In genomic region chr15:92656089-92656488, GRCh38 we compare ENCODE assay signal across 9 cellular contexts. TPM values are rescaled to one million over a fixed set of nuclear protein-coding genes. Genes with fewer than 3 reads are reported as not detected.
DNase-seq lines count a peak whose midpoint lies in the region; ATAC-seq, FAIRE-seq and TF ChIP-seq lines count a peak whose summit lies in the region.
"Had no signal": no experiment of that assay in that cellular context is flagged by ENCODE, and none has a peak within 500 bp of the region (broad histone marks: within the 10 kb centered on the region; RNA-seq: fewer than 3 reads in every experiment).

No MANE protein-coding gene starts in this region.

- H3K36me3 Mint-ChIP-seq in activated naive CD4-positive, alpha-beta T cell treated with anti-CD3 and anti-CD28 coated beads, Interleukin-2, amount 50 U/mL, for 24 hours: peaks cover 1% of the 10 kb centered on the region
- H3K36me3 Mint-ChIP-seq in activated naive CD4-positive, alpha-beta T cell treated with anti-CD3 and anti-CD28 coated beads, Interleukin-2, amount 50 U/mL, for 72 hours: peaks cover 0 to 11% of the 10 kb centered on the region in 2 donors
- peaks cover 2% of the 10 kb centered on the region for H3K36me3 Mint-ChIP-seq in activated naive CD8-positive, alpha-beta T cell treated with anti-CD3 and anti-CD28 coated beads, Interleukin-2, amount 10 ng/mL, durations not matched to agents 7 days and 5 days

- WGBS in tibial nerve, 2 donors: 79 to 80% methylated on average over 6 of the region's 6 CpGs

- TF ChIP-seq EP300 in tibial nerve (IDR thresholded peaks at IDR 0.05): no peak

- H3K27ac Mint-ChIP-seq in activated naive CD4-positive, alpha-beta T cell treated with anti-CD3 and anti-CD28 coated beads, Interleukin-2, amount 50 U/mL, for 24 hours: no peak overlapping the region
- H3K27ac Mint-ChIP-seq in activated naive CD4-positive, alpha-beta T cell treated with anti-CD3 and anti-CD28 coated beads, Interleukin-2, amount 50 U/mL, for 72 hours: peak overlapping the region in 1 of 2 donors; percentile 41
- H3K27ac Mint-ChIP-seq in activated naive CD8-positive, alpha-beta T cell treated with anti-CD3 and anti-CD28 coated beads, Interleukin-2, amount 10 ng/mL, durations not matched to agents 7 days and 5 days: no peak overlapping the region

- POLR2A ChIA-PET in activated naive CD8-positive, alpha-beta T cell treated with anti-CD3 and anti-CD28 coated beads, Interleukin-2, amount 10 ng/mL, durations not matched to agents 7 days and 5 days (lab: Charles Lee): no interaction called here

- no peak for TF ChIP-seq CTCF in tibial nerve (IDR thresholded peaks at IDR 0.05)

- ATAC-seq in activated naive CD4-positive, alpha-beta T cell treated with anti-CD3 and anti-CD28 coated beads, Interleukin-2, amount 50 U/mL, for 72 hours: no peak
- no peak for ATAC-seq in activated naive CD8-positive, alpha-beta T cell treated with anti-CD3 and anti-CD28 coated beads, Interleukin-2, amount 10 ng/mL, durations not matched to agents 7 days and 5 days (ENCODE audit: low read depth)
- no peak for ATAC-seq in left lobe of liver

- H3K4me1 Mint-ChIP-seq in activated naive CD4-positive, alpha-beta T cell treated with anti-CD3 and anti-CD28 coated beads, Interleukin-2, amount 50 U/mL, for 24 hours: peaks cover 18% of the 10 kb centered on the region
- H3K4me1 Mint-ChIP-seq in activated naive CD8-positive, alpha-beta T cell treated with anti-CD3 and anti-CD28 coated beads, Interleukin-2, amount 10 ng/mL, durations not matched to agents 7 days and 5 days: peaks cover 5% of the 10 kb centered on the region

- H3K9ac ChIP-seq in mucosa of rectum (ENCODE audit: low read depth in 1 of 2, low read length in 2 of 2): peak overlapping the region; percentile 18 to 53

- H3K27me3 Mint-ChIP-seq in activated naive CD4-positive, alpha-beta T cell treated with anti-CD3 and anti-CD28 coated beads, Interleukin-2, amount 50 U/mL, for 24 hours: peaks cover 27% of the 10 kb centered on the region
- peaks cover 49% of the 10 kb centered on the region for H3K27me3 Mint-ChIP-seq in activated naive CD8-positive, alpha-beta T cell treated with anti-CD3 and anti-CD28 coated beads, Interleukin-2, amount 10 ng/mL, durations not matched to agents 7 days and 5 days

- H3K27me3 ChIP-seq in mucosa of rectum (ENCODE audit: control insufficient read depth in 2 of 2, insufficient read depth in 2 of 2, low read length in 2 of 2): peaks cover 0 to 9% of the 10 kb centered on the region in 2 donors
- peaks cover 0 to 3% of the 10 kb centered on the region in 2 donors for H3K27me3 ChIP-seq in tibial nerve

- H3K9me3 Mint-ChIP-seq in activated naive CD4-positive, alpha-beta T cell treated with anti-CD3 and anti-CD28 coated beads, Interleukin-2, amount 50 U/mL, for 24 hours: no peaks in the 10 kb centered on the region
- peaks cover 0 to 4% of the 10 kb centered on the region in 2 donors for H3K9me3 Mint-ChIP-seq in activated naive CD4-positive, alpha-beta T cell treated with anti-CD3 and anti-CD28 coated beads, Interleukin-2, amount 50 U/mL, for 72 hours
- peaks cover 3% of the 10 kb centered on the region for H3K9me3 Mint-ChIP-seq in activated naive CD8-positive, alpha-beta T cell treated with anti-CD3 and anti-CD28 coated beads, Interleukin-2, amount 10 ng/mL, durations not matched to agents 7 days and 5 days

- H3K36me3 ChIP-seq in mucosa of rectum (ENCODE audit: control insufficient read depth in 2 of 2, insufficient read depth in 2 of 2, low read length in 2 of 2) (no peaks in the 10 kb centered on the region), tibial nerve (peaks cover 0 to 5% (median 0%) of the 10 kb centered on the region in 3 donors)

- peak overlapping the region; percentile 59 to 69 for H3K4me3 ChIP-seq in mucosa of rectum (ENCODE audit: low read length in 2 of 2)
- peak overlapping the region; percentile 13 to 68 (median 54) for H3K4me3 ChIP-seq in tibial nerve

- no peak for DNase-seq in activated naive CD4-positive, alpha-beta T cell treated with anti-CD3 and anti-CD28 coated beads, Interleukin-2, amount 50 U/mL, for 72 hours (ENCODE audit: low spot score in 2 of 2)
- no peak for DNase-seq in activated naive CD8-positive, alpha-beta T cell treated with anti-CD3 and anti-CD28 coated beads, Interleukin-2, amount 10 ng/mL, durations not matched to agents 7 days and 5 days
- DNase-seq in tibial nerve (ENCODE audit: low spot score in 2 of 2) (no peak), GM19238 (ENCODE audit: insufficient read length, low spot score) (no peak), urothelium cell line (ENCODE audit: low spot score) (no peak), left lobe of liver (ENCODE audit: low spot score) (no peak)

- FAIRE-seq in urothelium cell line (lab: Jason Lieb, UNC): no peak

- H3K4me1 ChIP-seq in mucosa of rectum (ENCODE audit: control insufficient read depth in 2 of 2, insufficient read depth in 2 of 2, low read length in 2 of 2) (peaks cover 5 to 16% of the 10 kb centered on the region in 2 donors), tibial nerve (peaks cover 0 to 17% (median 0%) of the 10 kb centered on the region in 4 donors)

- H3K27ac ChIP-seq in mucosa of rectum (ENCODE audit: low read depth in 2 of 2, low read length in 2 of 2): peak overlapping the region; percentile 44 to 67
- H3K27ac ChIP-seq in tibial nerve: no peak overlapping the region
- H3K27ac ChIP-seq: HL-60 had no signal

- peak overlapping the region; percentile 68 for H3K4me3 Mint-ChIP-seq in activated naive CD4-positive, alpha-beta T cell treated with anti-CD3 and anti-CD28 coated beads, Interleukin-2, amount 50 U/mL, for 24 hours
- peak overlapping the region; percentile 44 for H3K4me3 Mint-ChIP-seq in activated naive CD8-positive, alpha-beta T cell treated with anti-CD3 and anti-CD28 coated beads, Interleukin-2, amount 10 ng/mL, durations not matched to agents 7 days and 5 days

- no peaks in the 10 kb centered on the region for H3K9me3 ChIP-seq in mucosa of rectum (ENCODE audit: control insufficient read depth in 2 of 2, low read length in 2 of 2)
- H3K9me3 ChIP-seq in tibial nerve: no peaks in the 10 kb centered on the region

- no peak for TF ChIP-seq POLR2A in tibial nerve (IDR thresholded peaks at IDR 0.05)

RNA-seq across cellular contexts. Expression of gene FAM174B, which starts 0.5 kb away (rescaled TPM):
- total RNA-seq in activated naive CD4-positive, alpha-beta T cell treated with anti-CD3 and anti-CD28 coated beads, Interleukin-2, amount 50 U/mL, for 72 hours: 1 to 10 TPM; 3.9 to 5.3 TPM
- 1 to 10 TPM; 1.4 to 1.9 TPM for total RNA-seq in activated naive CD8-positive, alpha-beta T cell treated with anti-CD3 and anti-CD28 coated beads, Interleukin-2, amount 10 ng/mL, durations not matched to agents 7 days and 5 days
- total RNA-seq in tibial nerve: 10 to 100 TPM in 2 of 4 donors, 1 to 10 TPM in 2; 6.6 to 16.5 (median 9.7) TPM
- total RNA-seq in left lobe of liver: 4.3 TPM

Comparison
In these comparisons a context has a peak if more than half of its experiments do, and no peak if none do; other contexts are left out.
1. H3K27ac ChIP-seq: peak in mucosa of rectum (2 of 2); none in tibial nerve (0 of 4).